18 cellular contexts compared by ENCODE assay signal in genomic region chr16:50945136-50945535, GRCh38.
DNase-seq lines count a peak whose midpoint lies in the region; TF ChIP-seq lines count a peak whose summit lies in the region.
"Had no signal": no experiment of that assay in that cellular context is flagged by ENCODE, and none has a peak within 500 bp of the region (broad histone marks: within the 10 kb centered on the region; RNA-seq: fewer than 3 reads in every experiment).

No MANE protein-coding gene starts in this region.

- H3K36me3 ChIP-seq in WERI-Rb-1 (no peaks in the 10 kb centered on the region), tibial nerve (no peaks in the 10 kb centered on the region)
- H3K36me3 ChIP-seq: BLaER1 treated with 17β-estradiol and CSF1 and Interleukin-3, amounts not matched to agents 10 nM and 100 nM had no signal

- no peaks in the 10 kb centered on the region for H3K4me1 ChIP-seq in tibial nerve
- H3K4me1 ChIP-seq: A549; BLaER1 treated with 17β-estradiol and CSF1 and Interleukin-3, amounts not matched to agents 10 nM and 100 nM; Caco-2 had no signal

- H3K9me3 ChIP-seq in WERI-Rb-1 (ENCODE audit: severe bottlenecking): no peaks in the 10 kb centered on the region
- H3K9me3 ChIP-seq in tibial nerve: no peaks in the 10 kb centered on the region
- H3K9me3 ChIP-seq: A549, Caco-2 had no signal

- WGBS in tibial nerve, 2 donors: 86 to 88% methylated on average over 3 of the region's 3 CpGs

- no peak for TF ChIP-seq POLR2A in tibial nerve (IDR thresholded peaks at IDR 0.05)

- DNase-seq in DMS 273 (lab: John Stamatoyannopoulos, UW; ENCODE audit: unreplicated experiment) (peak; percentile 15), DMS 273 treated with DMSO at 0.1 percent for 48 hours (lab: John Stamatoyannopoulos, UW) (no peak), NCI-H82 (lab: John Stamatoyannopoulos, UW) (peak; percentile 79), WERI-Rb-1 (peak; percentile 84), tibial nerve (ENCODE audit: low spot score in 2 of 2) (no peak), kidney tubule cell (ENCODE audit: low spot score) (no peak), hypothalamus (lab: John Stamatoyannopoulos, UW) (no peak)
- DNase-seq: AML-193; Caco-2; Calu3; CD4-positive, alpha-beta T cell; CD8-positive, alpha-beta T cell; DMS79 treated with DMSO at 0.1 percent for 48 hours; GF-D8 had no signal

- no peak overlapping the region for H3K4me3 ChIP-seq in WERI-Rb-1 (ENCODE audit: low read depth, low read length)
- H3K4me3 ChIP-seq in tibial nerve: no peak overlapping the region
- H3K4me3 ChIP-seq: A549; BLaER1 treated with 17β-estradiol and CSF1 and Interleukin-3, amounts not matched to agents 10 nM and 100 nM had no signal

- no peak for TF ChIP-seq CTCF in WERI-Rb-1 (IDR thresholded peaks at IDR 0.05; ENCODE audit: low read depth, low read length)
- no peak for TF ChIP-seq CTCF in tibial nerve (IDR thresholded peaks at IDR 0.05)

- H3K27ac ChIP-seq in WERI-Rb-1: peak overlapping the region; percentile 17; the same call in 1 of the 2 replicates
- no peak overlapping the region for H3K27ac ChIP-seq in tibial nerve
- H3K27ac ChIP-seq: 22Rv1; A549; BLaER1 treated with 17β-estradiol and CSF1 and Interleukin-3, amounts not matched to agents 10 nM and 100 nM; C4-2B had no signal

- H3K27me3 ChIP-seq in WERI-Rb-1 (ENCODE audit: insufficient read depth, low read depth, severe bottlenecking): no peaks in the 10 kb centered on the region
- no peaks in the 10 kb centered on the region for H3K27me3 ChIP-seq in tibial nerve
- H3K27me3 ChIP-seq: BLaER1 treated with 17β-estradiol and CSF1 and Interleukin-3, amounts not matched to agents 10 nM and 100 nM had no signal

- no peak for TF ChIP-seq EP300 in tibial nerve (IDR thresholded peaks at IDR 0.05)

Comparison
In these comparisons a context has a peak if more than half of its experiments do, and no peak if none do; other contexts are left out.
1. DNase-seq: peak in DMS 273 (single experiment), NCI-H82 (single experiment) and WERI-Rb-1 (single experiment); none in DMS 273 treated with DMSO at 0.1 percent for 48 hours (single experiment), tibial nerve (0 of 2), kidney tubule cell (single experiment) and hypothalamus (0 of 51).